In the genomic region with DNA sequence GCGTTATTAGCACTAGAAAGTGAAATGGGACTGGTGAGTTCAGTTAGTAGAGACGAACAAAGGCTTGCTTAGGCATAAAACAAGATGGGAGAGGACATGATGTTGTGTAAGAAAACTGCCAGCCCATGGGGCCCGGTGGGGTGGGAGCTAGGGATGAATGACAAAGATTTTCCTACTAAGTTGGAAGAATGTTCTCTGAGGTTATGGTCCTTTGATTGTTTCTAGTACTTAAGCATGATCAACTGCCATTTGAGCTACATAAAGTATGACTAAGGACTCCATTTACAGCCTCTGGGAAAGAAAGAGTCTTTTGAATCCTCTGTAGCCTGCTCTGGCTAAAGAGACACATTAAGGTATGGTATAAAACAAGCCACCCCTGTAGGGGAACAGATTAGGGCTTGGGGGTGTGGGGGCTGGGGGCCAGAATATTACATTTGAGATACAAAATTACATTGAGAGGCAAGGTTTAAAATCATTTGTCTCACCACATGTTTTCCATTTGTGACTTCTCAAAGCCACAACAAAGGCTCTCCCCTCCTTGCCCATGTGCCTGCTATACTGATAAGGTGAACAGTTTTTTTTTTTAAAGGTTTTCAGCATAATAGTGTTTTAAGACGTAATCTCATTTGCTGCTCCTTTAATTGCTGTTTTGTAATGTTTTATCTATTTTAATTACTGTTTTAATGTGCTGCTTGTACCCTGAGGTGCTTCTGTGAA, we compare ENCODE assay signal across 13 cellular contexts.
DNase-seq lines count a peak whose midpoint lies in the region; ATAC-seq and TF ChIP-seq lines count a peak whose summit lies in the region.
"Had no signal": no experiment of that assay in that cellular context is flagged by ENCODE, and none has a peak within 500 bp of the region (broad histone marks: within the 10 kb centered on the region; RNA-seq: fewer than 3 reads in every experiment).

No MANE protein-coding gene starts in this region.

- H3K27ac Mint-ChIP-seq in T-helper 17 cell, result peak overlapping the region; percentile 30
- H3K27ac Mint-ChIP-seq: B cell had no signal

- peak overlapping the region; percentile 69 for H3K4me3 Mint-ChIP-seq in T-helper 17 cell
- H3K4me3 Mint-ChIP-seq: B cell had no signal

- no peak for TF ChIP-seq POLR2A in stomach (IDR thresholded peaks at IDR 0.05)

- DNase-seq in heart right ventricle, result no peak
- DNase-seq in right atrium auricular region (ENCODE audit: low spot score), result no peak
- no peak for DNase-seq in T-helper 17 cell
- DNase-seq in fibroblast of the aortic adventitia (ENCODE audit: low read depth), result peak; percentile 34
- DNase-seq in stomach, result no peak
- DNase-seq in NCI-H146 (lab: John Stamatoyannopoulos, UW), result no peak
- DNase-seq: activated naive CD8-positive, alpha-beta T cell treated with anti-CD3 and anti-CD28 coated beads, Interleukin-2, amount 10 ng/mL, durations not matched to agents 7 days and 5 days; GOT3; NCI-H345; nucleus accumbens had no signal

- ATAC-seq in heart right ventricle (no peak), T-helper 17 cell (no peak), GM21526 (IDR thresholded peaks at IDR 0.05; ENCODE audit: low FRiP score, unreplicated experiment) (no peak), GM18520 (IDR thresholded peaks at IDR 0.05; ENCODE audit: unreplicated experiment) (no peak)

- peaks cover 9% of the 10 kb centered on the region for H3K36me3 Mint-ChIP-seq in T-helper 17 cell (ENCODE audit: low read depth)
- H3K36me3 Mint-ChIP-seq: activated naive CD8-positive, alpha-beta T cell treated with anti-CD3 and anti-CD28 coated beads, Interleukin-2, amount 10 ng/mL, durations not matched to agents 7 days and 5 days had no signal

- H3K9me3 ChIP-seq in heart right ventricle, result no peaks in the 10 kb centered on the region
- H3K9me3 ChIP-seq in right atrium auricular region, result no peaks in the 10 kb centered on the region
- no peaks in the 10 kb centered on the region for H3K9me3 ChIP-seq in T-helper 17 cell (ENCODE audit: control insufficient read depth, low read length, poor library complexity, severe bottlenecking)
- no peaks in the 10 kb centered on the region for H3K9me3 ChIP-seq in stomach

- H3K4me3 ChIP-seq in heart right ventricle, result no peak overlapping the region
- H3K4me3 ChIP-seq in right atrium auricular region, result no peak overlapping the region
- no peak overlapping the region for H3K4me3 ChIP-seq in fibroblast of the aortic adventitia (ENCODE audit: low read depth, low read length)
- H3K4me3 ChIP-seq in stomach, result no peak overlapping the region

- peaks cover 31% of the 10 kb centered on the region for H3K4me1 Mint-ChIP-seq in T-helper 17 cell

- H3K27ac ChIP-seq in heart right ventricle, result peak overlapping the region in 8 of 10 donors; percentile 15 to 67 (median 53)
- peak overlapping the region in 1 of 2 donors; percentile 40 for H3K27ac ChIP-seq in right atrium auricular region
- H3K27ac ChIP-seq in stomach, result peak overlapping the region in 3 of 5 donors; percentile 55 to 78 (median 76)

- H3K36me3 ChIP-seq in heart right ventricle (no peaks in the 10 kb centered on the region), right atrium auricular region (no peaks in the 10 kb centered on the region), stomach (no peaks in the 10 kb centered on the region)

- H3K27me3 ChIP-seq in heart right ventricle (no peaks in the 10 kb centered on the region), right atrium auricular region (no peaks in the 10 kb centered on the region), stomach (no peaks in the 10 kb centered on the region)

- intact Hi-C loops in heart right ventricle (cut with DNase I), result loop anchor here in 3 of 10 donors (5.0 to 10.0 kb wide), 3 partner anchors 136 to 308 kb away; no protein-coding TSS in a partner anchor
- intact Hi-C loops in stomach (cut with DNase I; ENCODE audit: low total_unique reads), result no loop called here

- 92 to 94% methylated on average over 4 of the region's 4 CpGs for WGBS in heart right ventricle, 2 donors
- 83 to 88% (median 88%) methylated on average over 4 of the region's 4 CpGs for WGBS in stomach, 5 donors

- TF ChIP-seq EP300 in stomach (IDR thresholded peaks at IDR 0.05), result no peak

- H3K4me1 ChIP-seq in heart right ventricle (peaks cover 6 to 27% (median 16%) of the 10 kb centered on the region in 9 donors), right atrium auricular region (peaks cover 0 to 10% of the 10 kb centered on the region in 2 donors), stomach (peaks cover 0 to 18% (median 3%) of the 10 kb centered on the region in 4 donors)

- TF ChIP-seq CTCF in heart right ventricle (IDR thresholded peaks at IDR 0.05) (no peak), right atrium auricular region (IDR thresholded peaks at IDR 0.05) (no peak), fibroblast of the aortic adventitia (IDR thresholded peaks at IDR 0.05; ENCODE audit: insufficient read depth, low read length) (no peak), stomach (IDR thresholded peaks at IDR 0.05) (no peak)

- no peaks in the 10 kb centered on the region for H3K27me3 Mint-ChIP-seq in T-helper 17 cell
- H3K27me3 Mint-ChIP-seq: B cell had no signal
